9 cellular contexts compared by ENCODE assay signal in genomic region chr4:4333265-4333706, GRCh38. TPM values are rescaled to one million over a fixed set of nuclear protein-coding genes. Genes with fewer than 3 reads are reported as not detected.
DNase-seq lines count a peak whose midpoint lies in the region; ATAC-seq lines count a peak whose summit lies in the region.
"Had no signal": no experiment of that assay in that cellular context is flagged by ENCODE, and none has a peak within 500 bp of the region (broad histone marks: within the 10 kb centered on the region; RNA-seq: fewer than 3 reads in every experiment).

No MANE protein-coding gene starts in this region.

- DNase-seq in ELR (ENCODE audit: low read depth) (peak; percentile 68), RPMI8226 (peak; percentile 60), fibroblast of peridontal ligament (ENCODE audit: extremely low read depth) (peak; percentile 89), sciatic nerve (ENCODE audit: low spot score) (peak; percentile 60), NCI-H748 treated with DMSO at 0.1 percent for 48 hours (lab: John Stamatoyannopoulos, UW) (no peak), T-helper 2 cell (no peak)
- no peak for DNase-seq in CD8-positive, alpha-beta memory T cell
- no peak for DNase-seq in effector CD8-positive, alpha-beta T cell (lab: John Stamatoyannopoulos, UW)

- no peaks in the 10 kb centered on the region for H3K4me1 ChIP-seq in CD8-positive, alpha-beta memory T cell (ENCODE audit: insufficient read depth, low read length)

- H3K4me3 Mint-ChIP-seq in CD8-positive, alpha-beta memory T cell: no peak overlapping the region

- H3K4me1 Mint-ChIP-seq in CD8-positive, alpha-beta memory T cell: peaks cover 8 to 16% (median 15%) of the 10 kb centered on the region in 3 donors

- no peaks in the 10 kb centered on the region for H3K27me3 Mint-ChIP-seq in CD8-positive, alpha-beta memory T cell

- CTCF ChIA-PET in CD8-positive, alpha-beta memory T cell (lab: Charles Lee): interaction anchor here (0.5 to 8.8 kb wide), 6 partner anchors 11 to 151 kb away, joined by 3 to 97 read pairs (median 3); partner anchors contain the start of genes LYAR, TMEM128 and ZBTB49

- H3K27me3 ChIP-seq in CD8-positive, alpha-beta memory T cell (ENCODE audit: insufficient read depth, low read length, poor library complexity, severe bottlenecking): no peaks in the 10 kb centered on the region

- POLR2A ChIA-PET in CD8-positive, alpha-beta memory T cell (lab: Charles Lee): interaction anchor here (1.4 kb wide), 1 partner anchor 73 kb away, joined by 4 read pairs; no protein-coding TSS in a partner anchor

- peaks cover 0 to 3% (median 0%) of the 10 kb centered on the region in 3 donors for H3K36me3 Mint-ChIP-seq in CD8-positive, alpha-beta memory T cell

- intact Hi-C loops in sciatic nerve (cut with DNase I): no loop called here

- peak; percentile 73 for ATAC-seq in sciatic nerve

- H3K36me3 ChIP-seq in CD8-positive, alpha-beta memory T cell (ENCODE audit: insufficient read depth, low read length): no peaks in the 10 kb centered on the region
- H3K36me3 ChIP-seq: thoracic aorta had no signal

- H3K27ac Mint-ChIP-seq in CD8-positive, alpha-beta memory T cell: no peak overlapping the region

- no peak overlapping the region for H3K27ac ChIP-seq in CD8-positive, alpha-beta memory T cell (ENCODE audit: low read depth, low read length)
- H3K27ac ChIP-seq: thoracic aorta had no signal

- H3K9me3 Mint-ChIP-seq in CD8-positive, alpha-beta memory T cell: no peaks in the 10 kb centered on the region

- no peaks in the 10 kb centered on the region for H3K9me3 ChIP-seq in CD8-positive, alpha-beta memory T cell (ENCODE audit: low read length)
- H3K9me3 ChIP-seq: thoracic aorta had no signal

- H3K4me3 ChIP-seq in CD8-positive, alpha-beta memory T cell (ENCODE audit: low read length): no peak overlapping the region
- H3K4me3 ChIP-seq: thoracic aorta had no signal

RNA-seq across cellular contexts. Expression of gene ZBTB49, which starts 43.2 kb away (rescaled TPM):
- 12.3 TPM for total RNA-seq in sciatic nerve
- 1 to 10 TPM; 7.9 to 8.7 TPM for total RNA-seq in CD8-positive, alpha-beta memory T cell
- polyA plus RNA-seq in CD8-positive, alpha-beta memory T cell: 10.5 TPM

RNA-seq across cellular contexts. Expression of gene LYAR, which starts 43.3 kb away (rescaled TPM):
- total RNA-seq in sciatic nerve: 12.7 TPM
- total RNA-seq in CD8-positive, alpha-beta memory T cell: 100 to 1,000 TPM in 1 of 2 experiments, 10 to 100 TPM in 1; 95.8 to 103 TPM
- 187 TPM for polyA plus RNA-seq in CD8-positive, alpha-beta memory T cell

RNA-seq across cellular contexts. Expression of gene NSG1, which starts 53.6 kb away (rescaled TPM):
- total RNA-seq in sciatic nerve: 12.2 TPM
- 10 to 100 TPM; 15.1 to 16.3 TPM for total RNA-seq in CD8-positive, alpha-beta memory T cell
- 49.8 TPM for polyA plus RNA-seq in CD8-positive, alpha-beta memory T cell

Comparison
In these comparisons a context has a peak if more than half of its experiments do, and no peak if none do; other contexts are left out.
1. DNase-seq: peak in ELR (single experiment), RPMI8226 (single experiment), fibroblast of peridontal ligament (single experiment) and sciatic nerve (single experiment); none in CD8-positive, alpha-beta memory T cell (0 of 5), effector CD8-positive, alpha-beta T cell (single experiment), NCI-H748 treated with DMSO at 0.1 percent for 48 hours (single experiment) and T-helper 2 cell (0 of 5).